29 cellular contexts compared by ENCODE assay signal in genomic region chr7:65254061-65254460, GRCh38.
"Had no signal": no experiment of that assay in that cellular context is flagged by ENCODE, and none has a peak within 500 bp of the region (broad histone marks: within the 10 kb centered on the region; RNA-seq: fewer than 3 reads in every experiment).

No MANE protein-coding gene starts in this region.

- ATAC-seq: activated CD8-positive, alpha-beta T cell treated with anti-CD3 and anti-CD28 coated beads for 36 hours; activated T-cell treated with anti-CD3 and anti-CD28 coated beads, Interleukin-2, amount 50 U/mL, for 72 hours; activated T-helper 17 cell treated with anti-CD3 and anti-CD28 coated beads, Interleukin-2, amount 50 U/mL, for 72 hours had no signal

- H3K4me1 ChIP-seq: ascending aorta had no signal

- H3K36me3 ChIP-seq: ascending aorta, cardiac muscle cell had no signal

- H3K27me3 Mint-ChIP-seq: activated T-helper 17 cell treated with anti-CD3 and anti-CD28 coated beads, Interleukin-2, amount 50 U/mL, for 72 hours had no signal

- H3K9me3 Mint-ChIP-seq: activated CD4-positive, alpha-beta T cell treated with anti-CD3 and anti-CD28 coated beads, Interleukin-2, amount 10 ng/mL, durations not matched to agents 24 days and 14 days; activated naive CD8-positive, alpha-beta T cell treated with anti-CD3 and anti-CD28 coated beads for 36 hours; activated T-cell treated with anti-CD3 and anti-CD28 coated beads, Interleukin-2, amount 50 U/mL, for 72 hours; activated T-helper 17 cell treated with anti-CD3 and anti-CD28 coated beads, Interleukin-2, amount 50 U/mL, for 72 hours; central memory CD8-positive, alpha-beta T cell had no signal

- H3K4me2 ChIP-seq: PC-9 had no signal

- H2AFZ ChIP-seq: PC-9 had no signal

- H3K27ac Mint-ChIP-seq: activated CD4-positive, alpha-beta T cell treated with anti-CD3 and anti-CD28 coated beads, Interleukin-2, amount 10 ng/mL, durations not matched to agents 24 days and 14 days; activated CD8-positive, alpha-beta T cell treated with anti-CD3 and anti-CD28 coated beads for 36 hours; activated naive CD8-positive, alpha-beta T cell treated with anti-CD3 and anti-CD28 coated beads for 36 hours; activated T-cell treated with anti-CD3 and anti-CD28 coated beads, Interleukin-2, amount 50 U/mL, for 72 hours; activated T-helper 17 cell treated with anti-CD3 and anti-CD28 coated beads, Interleukin-2, amount 50 U/mL, for 72 hours had no signal

- H3K4me3 Mint-ChIP-seq: activated CD4-positive, alpha-beta T cell treated with anti-CD3 and anti-CD28 coated beads, Interleukin-2, amount 10 ng/mL, durations not matched to agents 24 days and 14 days; activated CD8-positive, alpha-beta T cell treated with anti-CD3 and anti-CD28 coated beads for 36 hours; activated naive CD8-positive, alpha-beta T cell treated with anti-CD3 and anti-CD28 coated beads for 36 hours; activated T-helper 17 cell treated with anti-CD3 and anti-CD28 coated beads, Interleukin-2, amount 50 U/mL, for 72 hours; central memory CD8-positive, alpha-beta T cell had no signal

- H3K9me3 ChIP-seq: ascending aorta had no signal

- DNase-seq: activated CD4-positive, alpha-beta T cell treated with anti-CD3 and anti-CD28 coated beads, Interleukin-2, amount 50 U/mL, for 4 hours; activated CD8-positive, alpha-beta T cell treated with anti-CD3 and anti-CD28 coated beads for 36 hours; activated effector memory CD4-positive, alpha-beta T cell treated with anti-CD3 and anti-CD28 coated beads, Interleukin-2, amount 50 U/mL, for 16 hours; activated naive CD4-positive, alpha-beta T cell; activated naive CD4-positive, alpha-beta T cell treated with anti-CD3 and anti-CD28 coated beads, Interleukin-2, amount 50 U/mL, for 16 hours; activated naive CD8-positive, alpha-beta T cell treated with anti-CD3 and anti-CD28 coated beads for 36 hours; activated T-cell treated with anti-CD3 and anti-CD28 coated beads, Interleukin-2, amount 50 U/mL, for 1 hour; activated T-cell treated with anti-CD3 and anti-CD28 coated beads, Interleukin-2, amount 50 U/mL, for 72 hours; amygdala; NCI-H1092 treated with DMSO at 0.1 percent for 48 hours; NCI-H146; NCI-H187; NCI-H2029 treated with DMSO at 0.1 percent for 48 hours; NCI-H2107; NCI-H2171; NCI-H510A; NCI-H526; NCI-H748 treated with DMSO at 0.1 percent for 48 hours; NK-92 treated with Interleukin-12 subunit alpha and Interleukin-12 subunit beta, amount 100 ng/mL, for 24 hours; PC-9; SW 1271; T-helper 1 cell; T-helper 2 cell; T-helper 9 cell had no signal

- H3K4me3 ChIP-seq: ascending aorta, cardiac muscle cell, PC-9 had no signal

- H3K27me3 ChIP-seq: ascending aorta had no signal

- H3K27ac ChIP-seq: ascending aorta, cardiac muscle cell, PC-9 had no signal
